ENCODE assay signal across 12 cellular contexts in the genomic region with DNA sequence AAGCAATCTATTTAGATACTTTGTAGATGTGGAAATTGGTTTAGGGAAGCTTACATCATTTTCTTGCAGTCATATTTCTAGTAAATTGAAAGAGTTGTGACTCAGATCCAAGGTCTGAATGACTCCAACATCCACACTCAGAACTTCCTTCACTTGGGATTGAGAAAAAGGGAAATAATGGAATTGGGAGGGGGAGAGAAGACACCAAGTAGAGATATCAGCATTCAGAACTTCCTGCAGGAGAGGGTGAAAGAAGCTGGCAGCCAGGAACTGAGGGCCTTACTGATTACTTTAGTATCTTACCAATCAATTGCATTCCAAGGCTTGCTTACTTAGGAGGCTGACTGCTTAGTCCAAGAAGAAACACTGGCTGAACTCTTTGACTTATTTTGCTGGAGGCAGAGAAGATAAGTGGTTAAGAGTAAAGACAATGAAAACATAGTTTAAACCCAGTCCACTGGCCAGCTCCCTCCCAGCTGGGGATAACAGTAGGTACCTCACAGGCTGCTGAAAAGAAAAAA. TPM values are rescaled to one million over a fixed set of nuclear protein-coding genes. Genes with fewer than 3 reads are reported as not detected.
DNase-seq lines count a peak whose midpoint lies in the region; ATAC-seq and TF ChIP-seq lines count a peak whose summit lies in the region.
"Had no signal": no experiment of that assay in that cellular context is flagged by ENCODE, and none has a peak within 500 bp of the region (broad histone marks: within the 10 kb centered on the region; RNA-seq: fewer than 3 reads in every experiment).

No MANE protein-coding gene starts in this region.

- H3K27ac ChIP-seq in AG04450 (ENCODE audit: low read depth, low read length) (peak overlapping the region; percentile 76), PC-9 (peak overlapping the region; percentile 30), ectodermal cell (ENCODE audit: insufficient read depth, low read depth, low read length, poor library complexity, severe bottlenecking) (peak overlapping the region; percentile 64), lower lobe of right lung (peak overlapping the region; percentile 1)

- H3K4me1 ChIP-seq in PC-9 (replicated peaks; ENCODE audit: insufficient read depth) (0 out of 2 replicates have a peak, but pooled peaks cover 13% of the 10 kb centered on the region), ectodermal cell (ENCODE audit: control insufficient read depth, insufficient read depth, low read length) (peaks cover 28% of the 10 kb centered on the region), lower lobe of right lung (peaks cover 20% of the 10 kb centered on the region)

- H3K4me3 ChIP-seq in AG04450 (ENCODE audit: low read depth, low read length) = no peak overlapping the region
- no peak overlapping the region for H3K4me3 ChIP-seq in PC-9
- no peak overlapping the region for H3K4me3 ChIP-seq in ectodermal cell (ENCODE audit: insufficient read depth, low read depth, low read length)
- no peak overlapping the region for H3K4me3 ChIP-seq in lower lobe of right lung
- H3K4me3 ChIP-seq: GM12878 had no signal

- H3K9me2 ChIP-seq in PC-9 (ENCODE audit: insufficient read depth) = no peaks in the 10 kb centered on the region

- H3K36me3 ChIP-seq in PC-9 (ENCODE audit: low read depth) (no peaks in the 10 kb centered on the region), ectodermal cell (ENCODE audit: control insufficient read depth, insufficient read depth, low read length) (no peaks in the 10 kb centered on the region), lower lobe of right lung (no peaks in the 10 kb centered on the region)

- DNase-seq in AG04450 (ENCODE audit: low read depth, low spot score) (no peak), PC-9 (no peak), lower lobe of right lung (no peak), NCI-H2196 (lab: John Stamatoyannopoulos, UW; ENCODE audit: unreplicated experiment) (no peak)
- no peak for DNase-seq in activated CD8-positive, alpha-beta memory T cell treated with anti-CD3 and anti-CD28 coated beads for 24 hours
- no peak for DNase-seq in activated CD4-positive, alpha-beta T cell treated with anti-CD3 and anti-CD28 coated beads for 36 hours
- DNase-seq: activated naive CD4-positive, alpha-beta T cell treated with anti-CD3 and anti-CD28 coated beads, Interleukin-2, amount 10 ng/mL, durations not matched to agents 7 days and 5 days; NCI-H2171 had no signal

- H4K20me1 ChIP-seq in PC-9 (ENCODE audit: insufficient read depth) = no peaks in the 10 kb centered on the region

- no peak overlapping the region for H3K27ac Mint-ChIP-seq in activated CD4-positive, alpha-beta T cell treated with anti-CD3 and anti-CD28 coated beads for 36 hours
- H3K27ac Mint-ChIP-seq: activated naive CD4-positive, alpha-beta T cell treated with anti-CD3 and anti-CD28 coated beads, Interleukin-2, amount 10 ng/mL, durations not matched to agents 7 days and 5 days; B cell had no signal

- H3K4me2 ChIP-seq in PC-9 = no peak overlapping the region

- TF ChIP-seq CTCF in AG04450 (IDR thresholded peaks at IDR 0.05; ENCODE audit: low read depth, low read length) = no peak
- TF ChIP-seq CTCF in PC-9 (conservative IDR thresholded peaks at IDR 0.05) = no peak
- no peak for TF ChIP-seq CTCF in lower lobe of right lung (IDR thresholded peaks at IDR 0.05)

- no peaks in the 10 kb centered on the region for H3K9me3 Mint-ChIP-seq in activated CD4-positive, alpha-beta T cell treated with anti-CD3 and anti-CD28 coated beads for 36 hours (ENCODE audit: low read depth)
- H3K9me3 Mint-ChIP-seq: activated naive CD4-positive, alpha-beta T cell treated with anti-CD3 and anti-CD28 coated beads, Interleukin-2, amount 10 ng/mL, durations not matched to agents 7 days and 5 days had no signal

- BruUV-seq in PC-9 (replicated peaks; lab: Mats Ljungman, UMichigan) = no TSS peak

- H3K4me3 Mint-ChIP-seq in activated CD4-positive, alpha-beta T cell treated with anti-CD3 and anti-CD28 coated beads for 36 hours = no peak overlapping the region
- H3K4me3 Mint-ChIP-seq: activated naive CD4-positive, alpha-beta T cell treated with anti-CD3 and anti-CD28 coated beads, Interleukin-2, amount 10 ng/mL, durations not matched to agents 7 days and 5 days; B cell had no signal

- H3K36me3 Mint-ChIP-seq in activated CD4-positive, alpha-beta T cell treated with anti-CD3 and anti-CD28 coated beads for 36 hours (ENCODE audit: low read depth) = peaks cover 1% of the 10 kb centered on the region
- H3K36me3 Mint-ChIP-seq: activated naive CD4-positive, alpha-beta T cell treated with anti-CD3 and anti-CD28 coated beads, Interleukin-2, amount 10 ng/mL, durations not matched to agents 7 days and 5 days had no signal

- peaks cover 22% of the 10 kb centered on the region for H3K4me1 Mint-ChIP-seq in activated CD4-positive, alpha-beta T cell treated with anti-CD3 and anti-CD28 coated beads for 36 hours

- POLR2A ChIA-PET in AG04450 (lab: Yijun Ruan, JAX) = interaction anchor here (0.5 to 1.1 kb wide), 3 partner anchors 9 to 25 kb away, joined by 3 to 4 read pairs (median 3); no protein-coding TSS in a partner anchor
- POLR2A ChIA-PET in PC-9 (lab: Charles Lee; ENCODE audit: unreplicated experiment) = no interaction called here
- POLR2A ChIA-PET in activated CD4-positive, alpha-beta T cell treated with anti-CD3 and anti-CD28 coated beads for 36 hours (lab: Charles Lee) = no interaction called here

- intact Hi-C loops in PC-9 (cut with micrococcal nuclease; ENCODE audit: unreplicated experiment) = no loop called here
- intact Hi-C loops in lower lobe of right lung (cut with DNase I) = no loop called here
- intact Hi-C loops in activated CD4-positive, alpha-beta T cell treated with anti-CD3 and anti-CD28 coated beads for 36 hours (cut with DNase I, micrococcal nuclease) = no loop called here

- CTCF ChIA-PET in AG04450 (lab: Charles Lee) = no interaction called here
- CTCF ChIA-PET in PC-9 (lab: Charles Lee) = no interaction called here
- CTCF ChIA-PET in activated CD4-positive, alpha-beta T cell treated with anti-CD3 and anti-CD28 coated beads for 36 hours (lab: Charles Lee) = interaction anchor here (0.7 to 0.8 kb wide), 2 partner anchors 9 to 13 kb away, joined by 3 read pairs; no protein-coding TSS in a partner anchor

- H3K27me3 ChIP-seq in AG04450 (ENCODE audit: control insufficient read depth, insufficient read depth, low read length) (no peaks in the 10 kb centered on the region), PC-9 (ENCODE audit: insufficient read depth, low read depth) (no peaks in the 10 kb centered on the region), ectodermal cell (ENCODE audit: control insufficient read depth, insufficient read depth, low read length, poor library complexity, severe bottlenecking) (no peaks in the 10 kb centered on the region), lower lobe of right lung (ENCODE audit: low read depth) (no peaks in the 10 kb centered on the region)

- no peak overlapping the region for H2AFZ ChIP-seq in PC-9

- H3F3A ChIP-seq in PC-9 (ENCODE audit: insufficient read depth, low read depth) = no peaks in the 10 kb centered on the region

- peaks cover 48% of the 10 kb centered on the region for H3K79me2 ChIP-seq in PC-9 (ENCODE audit: low read depth)

- H3K9me3 ChIP-seq in AG04450 (ENCODE audit: control insufficient read depth, insufficient read depth, low read length) = no peaks in the 10 kb centered on the region
- no peaks in the 10 kb centered on the region for H3K9me3 ChIP-seq in PC-9 (ENCODE audit: insufficient read depth, low read depth)
- no peaks in the 10 kb centered on the region for H3K9me3 ChIP-seq in ectodermal cell (ENCODE audit: control insufficient read depth, low read length)
- H3K9me3 ChIP-seq in lower lobe of right lung = no peaks in the 10 kb centered on the region

- ATAC-seq in lower lobe of right lung = no peak
- no peak for ATAC-seq in HG02970 (IDR thresholded peaks at IDR 0.05; ENCODE audit: low FRiP score, unreplicated experiment)
- no peak for ATAC-seq in activated CD4-positive, alpha-beta T cell treated with anti-CD3 and anti-CD28 coated beads for 36 hours
- ATAC-seq: GM12878 had no signal

- no peaks in the 10 kb centered on the region for H3K27me3 Mint-ChIP-seq in activated CD4-positive, alpha-beta T cell treated with anti-CD3 and anti-CD28 coated beads for 36 hours
- H3K27me3 Mint-ChIP-seq: activated naive CD4-positive, alpha-beta T cell treated with anti-CD3 and anti-CD28 coated beads, Interleukin-2, amount 10 ng/mL, durations not matched to agents 7 days and 5 days; B cell had no signal

RNA-seq across cellular contexts. Expression of gene APP, which starts 21.7 kb away (rescaled TPM):
- polyA plus RNA-seq in AG04450 (2011; rRNA removed) = 793 and 870 TPM in 2 replicates
- polyA minus RNA-seq in AG04450 (2011; rRNA and poly(A)+ RNA removed) = 431 and 505 TPM in 2 replicates
- total RNA-seq in PC-9 (2021) (224 and 269 TPM in 2 replicates), lower lobe of right lung (358 TPM)
- polyA plus RNA-seq in ectodermal cell (2013, experiment 1 of 4) = 457 TPM
- 469 TPM for polyA plus RNA-seq in ectodermal cell (2013, experiment 2 of 4)
- 362 TPM for polyA plus RNA-seq in ectodermal cell (2013, experiment 3 of 4)
- polyA plus RNA-seq in ectodermal cell (2013, experiment 4 of 4) = 413 TPM
- total RNA-seq in activated CD4-positive, alpha-beta T cell treated with anti-CD3 and anti-CD28 coated beads for 36 hours = 10 to 100 TPM; 59.8 to 71.1 TPM

Comparison
In these comparisons a context has a peak if more than half of its experiments do, and no peak if none do; other contexts are left out.
1. H3K27ac ChIP-seq: peak in every context shown above with its lines; median percentile 76 in AG04450; 64 in ectodermal cell; 30 in PC-9; 1 in lower lobe of right lung.